In the genomic region with DNA sequence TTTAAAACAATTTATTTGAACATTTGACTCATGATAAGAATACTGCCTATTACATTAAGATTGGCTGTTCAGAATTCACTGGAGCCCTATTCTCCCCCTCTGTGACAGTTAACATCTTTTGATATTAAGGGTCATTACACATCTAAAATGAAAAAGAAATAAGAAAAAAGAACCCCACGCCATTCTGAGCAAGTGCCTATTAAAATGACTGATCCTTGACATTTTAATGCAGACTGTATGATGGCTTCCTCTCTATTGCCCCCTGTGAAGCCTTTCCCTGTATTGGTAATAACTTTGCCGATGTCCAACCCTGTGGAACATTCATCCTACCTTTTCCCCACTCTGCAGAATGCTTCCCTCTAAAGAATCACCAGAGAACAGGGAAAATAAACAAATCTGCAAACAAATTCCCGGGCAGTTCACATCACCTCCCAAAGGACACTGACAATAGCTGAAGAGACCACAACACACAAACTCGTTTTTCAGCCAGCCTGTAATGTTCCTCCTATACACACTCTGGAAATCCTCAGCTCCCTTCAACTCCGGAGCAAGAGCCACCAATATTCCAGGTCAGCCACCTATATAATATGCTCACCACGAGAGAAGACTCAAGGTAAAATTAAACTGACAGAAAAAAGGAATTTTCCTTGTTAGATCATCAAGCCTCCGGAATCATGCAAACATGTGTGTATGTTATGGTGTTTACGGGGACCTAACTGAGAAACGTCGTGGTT, we compare ENCODE assay signal across 9 cellular contexts. TPM values are rescaled to one million over a fixed set of nuclear protein-coding genes. Genes with fewer than 3 reads are reported as not detected.
DNase-seq lines count a peak whose midpoint lies in the region; ATAC-seq and TF ChIP-seq lines count a peak whose summit lies in the region.
"Had no signal": no experiment of that assay in that cellular context is flagged by ENCODE, and none has a peak within 500 bp of the region (broad histone marks: within the 10 kb centered on the region; RNA-seq: fewer than 3 reads in every experiment).

No MANE protein-coding gene starts in this region.

- TF ChIP-seq POLR2A in tibial nerve (IDR thresholded peaks at IDR 0.05) (no peak), prostate gland (IDR thresholded peaks at IDR 0.05) (no peak)

- H3K27me3 ChIP-seq in A673 (replicated peaks; ENCODE audit: insufficient read depth, low read depth, low read length, poor library complexity), result no peaks in the 10 kb centered on the region
- H3K27me3 ChIP-seq in tibial nerve, result no peaks in the 10 kb centered on the region
- no peaks in the 10 kb centered on the region for H3K27me3 ChIP-seq in prostate gland (replicated peaks; ENCODE audit: insufficient read depth)

- no peak for ATAC-seq in activated T-helper 17 cell treated with anti-CD3 and anti-CD28 coated beads, Interleukin-2, amount 50 U/mL, for 72 hours (replicated peaks)
- ATAC-seq in memory B cell (ENCODE audit: low read depth) (no peak), GM19452 (IDR thresholded peaks at IDR 0.05; ENCODE audit: unreplicated experiment) (no peak)

- H3K4me1 ChIP-seq in A673 (ENCODE audit: insufficient read depth, low read length, poor library complexity, severe bottlenecking) (peaks cover 23% of the 10 kb centered on the region), tibial nerve (peaks cover 0 to 28% (median 4%) of the 10 kb centered on the region in 4 donors), prostate gland (replicated peaks) (no peaks in the 10 kb centered on the region)

- DNase-seq in A673 (ENCODE audit: low spot score) (no peak), memory B cell (ENCODE audit: low spot score in 2 of 2) (no peak), tibial nerve (ENCODE audit: low spot score in 2 of 2) (no peak), prostate gland (ENCODE audit: low spot score) (no peak), SK-N-DZ (ENCODE audit: low spot score) (no peak)

- H3K36me3 Mint-ChIP-seq in activated T-helper 17 cell treated with anti-CD3 and anti-CD28 coated beads, Interleukin-2, amount 50 U/mL, for 72 hours (ENCODE audit: low read depth), result no peaks in the 10 kb centered on the region
- peaks cover 5% of the 10 kb centered on the region for H3K36me3 Mint-ChIP-seq in memory B cell

- H3K4me3 ChIP-seq in A673 (ENCODE audit: low read depth, low read length, poor library complexity, severe bottlenecking) (peak overlapping the region; percentile 76), GM12875 (ENCODE audit: low read depth, low read length) (peak overlapping the region; percentile 97), tibial nerve (no peak overlapping the region), prostate gland (no peak overlapping the region)

- no peaks in the 10 kb centered on the region for H3K27me3 Mint-ChIP-seq in activated T-helper 17 cell treated with anti-CD3 and anti-CD28 coated beads, Interleukin-2, amount 50 U/mL, for 72 hours
- H3K27me3 Mint-ChIP-seq in memory B cell, result no peaks in the 10 kb centered on the region

- intact Hi-C loops in A673 (cut with micrococcal nuclease; ENCODE audit: unreplicated experiment), result no loop called here
- intact Hi-C loops in prostate gland (cut with DNase I), result no loop called here

- TF ChIP-seq EP300 in tibial nerve (IDR thresholded peaks at IDR 0.05), result no peak

- H3K27ac ChIP-seq in A673 (ENCODE audit: low read depth, low read length, poor library complexity, severe bottlenecking), result no peak overlapping the region
- no peak overlapping the region for H3K27ac ChIP-seq in tibial nerve
- H3K27ac ChIP-seq in prostate gland, result no peak overlapping the region

- peak overlapping the region; percentile 91 for H3K4me3 Mint-ChIP-seq in activated T-helper 17 cell treated with anti-CD3 and anti-CD28 coated beads, Interleukin-2, amount 50 U/mL, for 72 hours
- peak overlapping the region; percentile 95 for H3K4me3 Mint-ChIP-seq in memory B cell

- TF ChIP-seq CTCF in A673 (conservative IDR thresholded peaks at IDR 0.05; ENCODE audit: low read depth, low read length) (no peak), GM12875 (IDR thresholded peaks at IDR 0.05; ENCODE audit: borderline replicate concordance, insufficient read depth, low read depth, low read length) (no peak), tibial nerve (IDR thresholded peaks at IDR 0.05) (no peak), prostate gland (IDR thresholded peaks at IDR 0.05) (no peak)

- BruUV-seq in A673 (replicated peaks; lab: Mats Ljungman, UMichigan), result TSS peak; percentile 23

- whole genome bisulfite sequencing in tibial nerve, 2 donors, result 64 to 74% methylated on average over 10 of the region's 10 CpGs
- 82% methylated on average over 10 of the region's 10 CpGs for WGBS in prostate gland

- H3K9me3 ChIP-seq in A673 (ENCODE audit: low read depth, low read length, poor library complexity, severe bottlenecking) (no peaks in the 10 kb centered on the region), tibial nerve (no peaks in the 10 kb centered on the region), prostate gland (no peaks in the 10 kb centered on the region)

- H3K4me1 Mint-ChIP-seq in activated T-helper 17 cell treated with anti-CD3 and anti-CD28 coated beads, Interleukin-2, amount 50 U/mL, for 72 hours, result peaks cover 29% of the 10 kb centered on the region
- H3K4me1 Mint-ChIP-seq in memory B cell, result peaks cover 53% of the 10 kb centered on the region

- no peaks in the 10 kb centered on the region for H3K9me3 Mint-ChIP-seq in activated T-helper 17 cell treated with anti-CD3 and anti-CD28 coated beads, Interleukin-2, amount 50 U/mL, for 72 hours
- no peaks in the 10 kb centered on the region for H3K9me3 Mint-ChIP-seq in memory B cell

- no peaks in the 10 kb centered on the region for H3K36me3 ChIP-seq in A673 (ENCODE audit: insufficient read depth, low read length, poor library complexity, severe bottlenecking)
- H3K36me3 ChIP-seq in tibial nerve, result no peaks in the 10 kb centered on the region
- no peaks in the 10 kb centered on the region for H3K36me3 ChIP-seq in prostate gland

- no peak overlapping the region for H3K27ac Mint-ChIP-seq in activated T-helper 17 cell treated with anti-CD3 and anti-CD28 coated beads, Interleukin-2, amount 50 U/mL, for 72 hours
- peak overlapping the region; percentile 97 for H3K27ac Mint-ChIP-seq in memory B cell

- CTCF ChIA-PET in A673 (lab: Charles Lee), result interaction anchor here (0.6 kb wide), 1 partner anchor 32 kb away, joined by 4 read pairs; no protein-coding TSS in a partner anchor

- POLR2A ChIA-PET in A673 (lab: Charles Lee; ENCODE audit: low non-redundant PET), result no interaction called here

RNA-seq across cellular contexts. Expression of a gene that starts 2.1 kb away (rescaled TPM):
- 61.0 and 63.5 TPM in 2 replicates for total RNA-seq in A673 (2021)
- total RNA-seq in activated T-helper 17 cell treated with anti-CD3 and anti-CD28 coated beads, Interleukin-2, amount 50 U/mL, for 72 hours, result 10 to 100 TPM; 25.9 to 42.2 TPM
- 10 to 100 TPM; 24.1 to 35.7 (median 30.7) TPM for total RNA-seq in tibial nerve
- 10 to 100 TPM; 14.3 to 20.5 TPM for total RNA-seq in prostate gland
- 11.7 and 22.0 TPM in 2 replicates for polyA plus RNA-seq in SK-N-DZ (2014; cell fraction: cytosol; rRNA removed)
- 17.3 and 21.4 TPM in 2 replicates for polyA plus RNA-seq in SK-N-DZ (2014; cell fraction: nucleus; rRNA removed)

RNA-seq across cellular contexts. Expression of a gene that starts 42.9 kb away (rescaled TPM):
- total RNA-seq in A673 (2021) (0.37 and 0.74 TPM in 2 replicates), tibial nerve (not detected), prostate gland (not detected)
- not detected for total RNA-seq in activated T-helper 17 cell treated with anti-CD3 and anti-CD28 coated beads, Interleukin-2, amount 50 U/mL, for 72 hours
- not detected in 2 replicates for polyA plus RNA-seq in SK-N-DZ (2014; cell fraction: cytosol; rRNA removed)
- polyA plus RNA-seq in SK-N-DZ (2014; cell fraction: nucleus; rRNA removed), result 0.40 TPM in 1 of 2 replicates, not detected in the other
- total RNA-seq: T-helper 2 cell treated with Interferon-gamma antibody and Interleukin-4, amounts not matched to agents 100 ng/mL and 5 ng/mL, for 36 hours had no signal

Comparison
In these comparisons a context has a peak if more than half of its experiments do, and no peak if none do; other contexts are left out.
1. H3K4me3 ChIP-seq: peak in A673 (single experiment) and GM12875 (single experiment); none in tibial nerve (0 of 4) and prostate gland (0 of 2).